In the genomic region with DNA sequence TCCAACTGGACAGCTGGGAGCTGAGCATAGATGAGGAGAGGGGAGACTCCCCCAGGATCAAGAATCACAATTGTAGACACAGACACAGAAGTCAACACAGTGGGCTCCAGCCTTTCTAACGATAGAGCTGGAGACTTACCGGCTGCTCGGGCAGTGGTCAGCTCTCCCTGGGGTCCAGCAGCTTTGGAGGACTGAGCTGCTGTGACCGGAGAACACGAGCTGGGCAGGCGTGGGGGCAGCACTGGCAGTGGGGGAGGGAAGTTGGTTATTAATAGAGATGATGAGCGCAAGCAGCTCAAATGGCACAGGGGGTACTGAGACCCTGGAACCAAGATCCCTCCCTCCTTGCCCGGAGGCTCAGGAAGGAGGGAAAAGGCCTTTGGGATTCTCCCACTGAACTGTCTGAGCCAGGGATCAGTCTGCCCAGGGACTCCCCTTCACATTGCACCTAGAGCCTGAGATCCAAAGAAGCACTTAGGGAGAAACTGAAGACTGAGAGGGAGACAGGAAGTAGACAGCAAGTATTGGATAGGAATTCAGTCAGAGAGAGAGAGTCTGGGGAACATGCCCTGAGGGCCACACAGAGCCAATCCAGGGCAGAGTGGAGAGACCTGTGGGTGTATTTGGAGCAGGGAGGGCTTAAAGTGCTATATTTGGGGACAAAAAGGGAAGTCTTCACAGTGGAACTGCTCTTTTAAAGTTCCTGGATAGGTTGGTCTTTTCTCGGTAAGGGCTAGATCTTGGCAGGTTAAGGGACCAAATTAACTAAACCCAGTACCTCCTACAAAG, we compare ENCODE assay signal across 1 cellular context.
TF ChIP-seq lines count a peak whose summit lies in the region.

A gene with protein sequence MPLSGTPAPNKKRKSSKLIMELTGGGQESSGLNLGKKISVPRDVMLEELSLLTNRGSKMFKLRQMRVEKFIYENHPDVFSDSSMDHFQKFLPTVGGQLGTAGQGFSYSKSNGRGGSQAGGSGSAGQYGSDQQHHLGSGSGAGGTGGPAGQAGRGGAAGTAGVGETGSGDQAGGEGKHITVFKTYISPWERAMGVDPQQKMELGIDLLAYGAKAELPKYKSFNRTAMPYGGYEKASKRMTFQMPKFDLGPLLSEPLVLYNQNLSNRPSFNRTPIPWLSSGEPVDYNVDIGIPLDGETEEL (minus strand): TSS at position 203 of the 789 bp plus-strand sequence. CDS start 1,457 bp downstream, outside the sequence.

TF ChIP-seq in H1, 55 proteins besides CTCF, POLR2A, EP300 and RAD21:
- no peak for TF ChIP-seq PHF8 (conservative IDR thresholded peaks at IDR 0.05; ENCODE audit: low read depth, low read length)
- TF ChIP-seq RNF2 (IDR thresholded peaks at IDR 0.05; ENCODE audit: borderline replicate concordance, low read depth, low read length, missing control alignments, poor library complexity, severe bottlenecking), result no peak
- TF ChIP-seq YY1 (IDR thresholded peaks at IDR 0.05; ENCODE audit: low read depth, low read length), result no peak
- TF ChIP-seq, protein P1, sequence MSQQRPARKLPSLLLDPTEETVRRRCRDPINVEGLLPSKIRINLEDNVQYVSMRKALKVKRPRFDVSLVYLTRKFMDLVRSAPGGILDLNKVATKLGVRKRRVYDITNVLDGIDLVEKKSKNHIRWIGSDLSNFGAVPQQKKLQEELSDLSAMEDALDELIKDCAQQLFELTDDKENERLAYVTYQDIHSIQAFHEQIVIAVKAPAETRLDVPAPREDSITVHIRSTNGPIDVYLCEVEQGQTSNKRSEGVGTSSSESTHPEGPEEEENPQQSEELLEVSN (IDR thresholded peaks at IDR 0.05), result no peak
- TF ChIP-seq SIX5 (IDR thresholded peaks at IDR 0.05; ENCODE audit: low read depth, low read length), result no peak
- no peak for TF ChIP-seq BCL11A (IDR thresholded peaks at IDR 0.05; ENCODE audit: low read depth in 2 of 2, low read length in 2 of 2)
